Comparison of ENCODE assay signal across 20 cellular contexts in the genomic region with DNA sequence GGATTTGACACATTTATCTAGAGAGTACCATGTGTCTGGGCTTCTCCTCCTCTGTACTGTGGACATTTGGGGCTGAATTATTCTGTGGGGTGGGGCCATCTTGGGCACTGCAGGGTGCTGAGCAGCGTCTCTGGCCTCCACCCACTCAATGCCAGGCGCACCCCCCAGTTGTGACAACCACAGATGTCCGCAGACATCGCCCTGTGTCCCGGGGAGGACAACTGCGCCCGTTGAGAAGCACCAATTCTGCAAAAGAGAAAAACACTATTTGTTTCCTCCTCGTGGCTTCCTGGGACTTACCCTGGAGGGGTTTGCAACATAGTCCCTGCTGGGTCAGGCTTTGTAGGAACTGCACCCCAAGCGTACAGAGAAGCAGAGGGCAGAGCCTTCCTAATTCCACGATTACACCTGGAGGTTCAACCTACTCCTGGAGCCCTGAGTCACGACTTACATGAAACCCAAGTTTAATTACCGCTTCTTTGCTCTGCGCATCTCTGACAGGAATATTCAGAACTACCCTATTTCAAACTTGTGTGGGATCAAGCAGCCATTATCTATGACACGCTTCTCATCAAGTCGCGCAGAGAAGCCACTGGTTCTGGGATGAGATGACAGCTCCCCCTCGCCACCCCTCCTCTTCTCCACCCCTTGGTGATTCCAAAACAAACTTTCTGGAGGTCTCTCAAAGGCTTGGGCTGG. TPM values are rescaled to one million over a fixed set of nuclear protein-coding genes. Genes with fewer than 3 reads are reported as not detected.
DNase-seq lines count a peak whose midpoint lies in the region; TF ChIP-seq lines count a peak whose summit lies in the region.
"Had no signal": no experiment of that assay in that cellular context is flagged by ENCODE, and none has a peak within 500 bp of the region (broad histone marks: within the 10 kb centered on the region; RNA-seq: fewer than 3 reads in every experiment).

No MANE protein-coding gene starts in this region.

- H4K20me1 ChIP-seq in BLaER1 treated with 17β-estradiol and CSF1 and Interleukin-3, amounts not matched to agents 10 nM and 100 nM: peaks cover 0 to 33% (median 9%) of the 10 kb centered on the region in 11 experiments; a peak in 10 of 22 replicates
- no peaks in the 10 kb centered on the region for H4K20me1 ChIP-seq in SK-N-SH (ENCODE audit: insufficient read depth)

- no peak overlapping the region for H2AFZ ChIP-seq in SK-N-SH (ENCODE audit: low read depth)

- no peak overlapping the region for H3K4me3 ChIP-seq in BLaER1 treated with 17β-estradiol and CSF1 and Interleukin-3, amounts not matched to agents 10 nM and 100 nM
- no peak overlapping the region for H3K4me3 ChIP-seq in SK-N-SH (ENCODE audit: low read depth in 2 of 2, low read length in 1 of 2)
- H3K4me3 ChIP-seq: K562, Peyer's patch had no signal

- H3K36me3 ChIP-seq in BLaER1 treated with 17β-estradiol and CSF1 and Interleukin-3, amounts not matched to agents 10 nM and 100 nM: peaks cover 25 to 39% (median 32%) of the 10 kb centered on the region in 11 experiments
- H3K36me3 ChIP-seq in SK-N-SH (replicated peaks in 1 of 2; ENCODE audit: control insufficient read depth in 1 of 2, insufficient read depth in 2 of 2, low read length in 1 of 2): peaks cover 0 to 12% of the 10 kb centered on the region in 2 experiments

- TF ChIP-seq CTCF in progenitor cell of endocrine pancreas (IDR thresholded peaks at IDR 0.05; ENCODE audit: unreplicated experiment): no peak
- TF ChIP-seq CTCF in SK-N-SH (IDR thresholded peaks at IDR 0.05): no peak

- peak; percentile 33 for DNase-seq in MV-4-11 (lab: John Stamatoyannopoulos, UW)
- DNase-seq in globus pallidus (ENCODE audit: low spot score): peak; percentile 32
- no peak for DNase-seq in progenitor cell of endocrine pancreas (ENCODE audit: low spot score, unreplicated experiment)
- no peak for DNase-seq in HK-2 (ENCODE audit: unreplicated experiment)
- DNase-seq in dedifferentiated amniotic fluid mesenchymal stem cell (ENCODE audit: extremely low spot score): no peak
- no peak for DNase-seq in SK-N-SH
- no peak for DNase-seq in NCI-H524 treated with DMSO at 0.1 percent for 48 hours (lab: John Stamatoyannopoulos, UW)
- DNase-seq: CD4-positive, CD25-positive, alpha-beta regulatory T cell; MM.1S; NCI-H1092; NCI-H1436; NCI-H187 treated with DMSO at 0.1 percent for 48 hours; NCI-H226; NCI-H510A treated with DMSO at 0.1 percent for 48 hours; NCI-H774; Peyer's patch had no signal

- peak overlapping the region; percentile 3 to 64 (median 38); a peak in 16 of 22 replicates for H3K4me2 ChIP-seq in BLaER1 treated with 17β-estradiol and CSF1 and Interleukin-3, amounts not matched to agents 10 nM and 100 nM
- H3K4me2 ChIP-seq in SK-N-SH: no peak overlapping the region

- TF ChIP-seq EP300 in SK-N-SH (IDR thresholded peaks at IDR 0.05; ENCODE audit: borderline replicate concordance in 1 of 2, low read depth in 1 of 2, low read length in 1 of 2): no peak

- POLR2A ChIA-PET in SK-N-SH (lab: Yijun Ruan, JAX): no interaction called here

- no peaks in the 10 kb centered on the region for H3K4me1 Mint-ChIP-seq in progenitor cell of endocrine pancreas (ENCODE audit: low read depth)

- whole genome bisulfite sequencing in SK-N-SH (ENCODE audit: low lambda C conversion rate): 63% methylated on average over 15 of the region's 17 CpGs

- H3K36me3 Mint-ChIP-seq in progenitor cell of endocrine pancreas (ENCODE audit: insufficient read depth): peaks cover 2% of the 10 kb centered on the region
- H3K36me3 Mint-ChIP-seq: CD4-positive, CD25-positive, alpha-beta regulatory T cell had no signal

- H3K4me3 Mint-ChIP-seq in progenitor cell of endocrine pancreas (ENCODE audit: low read depth): no peak overlapping the region
- H3K4me3 Mint-ChIP-seq: CD4-positive, CD25-positive, alpha-beta regulatory T cell had no signal

- no peaks in the 10 kb centered on the region for H3K9me2 ChIP-seq in SK-N-SH

- peak overlapping the region in 2 of 11 experiments; percentile 4 to 28; a peak in 1 of 22 replicates for H3K9ac ChIP-seq in BLaER1 treated with 17β-estradiol and CSF1 and Interleukin-3, amounts not matched to agents 10 nM and 100 nM
- H3K9ac ChIP-seq in SK-N-SH: no peak overlapping the region

- H3K27ac ChIP-seq in BLaER1 treated with 17β-estradiol and CSF1 and Interleukin-3, amounts not matched to agents 10 nM and 100 nM: 0 out of 22 replicates have a peak overlapping the region, but pooled peaks of 1 of the 11 experiments have one; percentile 6
- H3K27ac ChIP-seq in SK-N-SH (ENCODE audit: low read depth in 2 of 2, low read length in 1 of 2): no peak overlapping the region
- H3K27ac ChIP-seq: HL-60, Peyer's patch had no signal

- H3K9me3 Mint-ChIP-seq in progenitor cell of endocrine pancreas (ENCODE audit: low read depth): no peaks in the 10 kb centered on the region
- H3K9me3 Mint-ChIP-seq: CD4-positive, CD25-positive, alpha-beta regulatory T cell had no signal

- TF ChIP-seq RAD21 in SK-N-SH (IDR thresholded peaks at IDR 0.05; ENCODE audit: low read length): no peak

- peaks cover 3% of the 10 kb centered on the region for H3K27me3 Mint-ChIP-seq in progenitor cell of endocrine pancreas

- H3K27ac Mint-ChIP-seq in progenitor cell of endocrine pancreas: peak overlapping the region; percentile 49
- H3K27ac Mint-ChIP-seq: CD4-positive, CD25-positive, alpha-beta regulatory T cell had no signal

- CTCF ChIA-PET in SK-N-SH (lab: Yijun Ruan, JAX): interaction anchor here (0.5 to 9.1 kb wide), 6 partner anchors 8 to 695 kb away, joined by 3 to 142 read pairs (median 14); partner anchors contain the start of gene SGTA

- peaks cover 11 to 45% (median 28%) of the 10 kb centered on the region in 10 experiments for H3K4me1 ChIP-seq in BLaER1 treated with 17β-estradiol and CSF1 and Interleukin-3, amounts not matched to agents 10 nM and 100 nM
- H3K4me1 ChIP-seq in SK-N-SH (ENCODE audit: control insufficient read depth in 1 of 2, insufficient read depth in 2 of 2, low read depth in 1 of 2, low read length in 1 of 2): peaks cover 0 to 3% of the 10 kb centered on the region in 2 experiments; a peak in 1 of 4 replicates

- H3F3A ChIP-seq in SK-N-SH (replicated peaks; ENCODE audit: insufficient read depth): peaks cover 3% of the 10 kb centered on the region

- no peaks in the 10 kb centered on the region for H3K27me3 ChIP-seq in BLaER1 treated with 17β-estradiol and CSF1 and Interleukin-3, amounts not matched to agents 10 nM and 100 nM
- no peaks in the 10 kb centered on the region for H3K27me3 ChIP-seq in SK-N-SH (ENCODE audit: insufficient read depth)
- H3K27me3 ChIP-seq: Peyer's patch had no signal

- no peaks in the 10 kb centered on the region for H3K79me2 ChIP-seq in SK-N-SH (ENCODE audit: insufficient read depth)

- H3K9me3 ChIP-seq in BLaER1 treated with 17β-estradiol and CSF1 and Interleukin-3, amounts not matched to agents 10 nM and 100 nM (replicated peaks in 1 of 11): no peaks in the 10 kb centered on the region
- H3K9me3 ChIP-seq in SK-N-SH: no peaks in the 10 kb centered on the region
- H3K9me3 ChIP-seq: Peyer's patch had no signal

TF ChIP-seq in SK-N-SH, 30 proteins besides CTCF, POLR2A, EP300 and RAD21 (continues in another document):
- TF ChIP-seq TAF1 (IDR thresholded peaks at IDR 0.05; ENCODE audit: borderline replicate concordance, low read depth, low read length): no peak
- TF ChIP-seq GABPA (IDR thresholded peaks at IDR 0.05; ENCODE audit: low read depth): no peak
- no peak for TF ChIP-seq RFX5 (IDR thresholded peaks at IDR 0.05; ENCODE audit: low read length)
- TF ChIP-seq CHD2 (IDR thresholded peaks at IDR 0.05; ENCODE audit: low read length, partially characterized antibody): no peak
- TF ChIP-seq ZBTB33 (IDR thresholded peaks at IDR 0.05; ENCODE audit: borderline replicate concordance, low read depth): no peak
- TF ChIP-seq GATA2 (CRISPR knock-in tag; IDR thresholded peaks at IDR 0.05): no peak

RNA-seq across cellular contexts. Expression of gene SLC39A3, which starts 11.1 kb away (rescaled TPM):
- total RNA-seq in progenitor cell of endocrine pancreas: 22.7 and 23.8 TPM in 2 replicates
- polyA plus RNA-seq in SK-N-SH (2012; rRNA removed): 42.2 and 45.2 TPM in 2 replicates
- polyA plus RNA-seq in SK-N-SH (2012; cell fraction: cytosol; rRNA removed): 29.0 and 33.7 TPM in 2 replicates
- polyA plus RNA-seq in SK-N-SH (2012; cell fraction: nucleus; rRNA removed): 28.9 and 39.2 TPM in 2 replicates

RNA-seq across cellular contexts. Expression of gene DIRAS1, which starts 29.7 kb away (rescaled TPM):
- total RNA-seq in progenitor cell of endocrine pancreas: 8.6 and 10.8 TPM in 2 replicates
- polyA plus RNA-seq in SK-N-SH (2012; rRNA removed): 9.0 and 9.7 TPM in 2 replicates
- 6.3 and 8.1 TPM in 2 replicates for polyA plus RNA-seq in SK-N-SH (2012; cell fraction: cytosol; rRNA removed)
- 7.4 and 9.0 TPM in 2 replicates for polyA plus RNA-seq in SK-N-SH (2012; cell fraction: nucleus; rRNA removed)
- total RNA-seq: CD4-positive, CD25-positive, alpha-beta regulatory T cell; HT-29 had no signal
- polyA plus RNA-seq: CD4-positive, CD25-positive, alpha-beta regulatory T cell had no signal

RNA-seq across cellular contexts. Expression of gene SGTA, which starts 32.2 kb away (rescaled TPM):
- 74.1 and 77.5 TPM in 2 replicates for total RNA-seq in progenitor cell of endocrine pancreas
- polyA plus RNA-seq in SK-N-SH (2012; rRNA removed): 60.4 and 78.4 TPM in 2 replicates
- polyA plus RNA-seq in SK-N-SH (2012; cell fraction: cytosol; rRNA removed): 31.1 and 45.4 TPM in 2 replicates
- 58.8 and 85.2 TPM in 2 replicates for polyA plus RNA-seq in SK-N-SH (2012; cell fraction: nucleus; rRNA removed)

RNA-seq across cellular contexts. Expression of gene THOP1, which starts 34.4 kb away (rescaled TPM):
- 103 and 108 TPM in 2 replicates for total RNA-seq in progenitor cell of endocrine pancreas
- polyA plus RNA-seq in SK-N-SH (2012; rRNA removed): 124 and 138 TPM in 2 replicates
- 57.3 and 90.2 TPM in 2 replicates for polyA plus RNA-seq in SK-N-SH (2012; cell fraction: cytosol; rRNA removed)
- 210 and 269 TPM in 2 replicates for polyA plus RNA-seq in SK-N-SH (2012; cell fraction: nucleus; rRNA removed)

RNA-seq across cellular contexts. Expression of gene GNG7, which starts 48.4 kb away (rescaled TPM):
- 9.9 and 11.3 TPM in 2 replicates for total RNA-seq in progenitor cell of endocrine pancreas
- polyA plus RNA-seq in SK-N-SH (2012; rRNA removed): 1.6 and 2.2 TPM in 2 replicates
- 1.6 and 1.9 TPM in 2 replicates for polyA plus RNA-seq in SK-N-SH (2012; cell fraction: cytosol; rRNA removed)
- polyA plus RNA-seq in SK-N-SH (2012; cell fraction: nucleus; rRNA removed): 2.8 and 3.1 TPM in 2 replicates

Comparison
In these comparisons a context has a peak if more than half of its experiments do, and no peak if none do; other contexts are left out.
1. DNase-seq: peak in MV-4-11 (single experiment) and globus pallidus (single experiment); none in progenitor cell of endocrine pancreas (single experiment), HK-2 (single experiment), dedifferentiated amniotic fluid mesenchymal stem cell (single experiment), SK-N-SH (single experiment) and NCI-H524 treated with DMSO at 0.1 percent for 48 hours (single experiment).